ENCODE assay signal across 8 cellular contexts in the genomic region with DNA sequence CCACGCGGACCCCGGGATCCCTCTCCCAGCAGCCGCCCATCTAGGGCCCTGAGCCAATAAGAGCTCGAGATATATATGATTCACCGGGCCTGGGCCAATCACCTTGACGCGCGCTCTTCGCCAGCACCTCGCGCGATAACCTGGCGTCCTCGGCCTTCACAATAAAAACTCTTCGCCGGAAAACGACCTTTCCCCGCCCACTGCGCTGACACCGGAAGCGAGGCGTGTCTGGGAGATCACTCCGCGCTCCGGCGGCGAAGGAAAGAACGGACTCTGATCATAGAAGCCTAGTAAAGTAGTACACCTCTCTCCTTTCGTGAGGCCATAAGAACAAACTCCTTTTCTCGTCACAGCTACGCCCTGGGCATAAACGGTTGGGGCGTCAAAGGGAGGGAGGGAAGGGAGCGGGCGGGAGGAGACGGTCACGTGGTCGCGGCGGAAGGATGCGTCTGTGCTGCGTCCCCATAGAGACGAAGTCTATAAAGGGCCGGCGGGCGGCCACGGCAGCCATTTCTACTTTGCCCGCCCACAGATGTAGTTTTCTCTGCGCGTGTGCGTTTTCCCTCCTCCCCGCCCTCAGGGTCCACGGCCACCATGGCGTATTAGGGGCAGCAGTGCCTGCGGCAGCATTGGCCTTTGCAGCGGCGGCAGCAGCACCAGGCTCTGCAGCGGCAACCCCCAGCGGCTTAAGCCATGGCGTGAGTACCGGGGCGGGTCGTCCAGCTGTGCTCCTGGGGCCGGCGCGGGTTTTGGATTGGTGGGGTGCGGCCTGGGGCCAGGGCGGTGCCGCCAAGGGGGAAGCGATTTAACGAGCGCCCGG. TPM values are rescaled to one million over a fixed set of nuclear protein-coding genes. Genes with fewer than 3 reads are reported as not detected.
DNase-seq lines count a peak whose midpoint lies in the region; ATAC-seq and TF ChIP-seq lines count a peak whose summit lies in the region.

Gene ATF4 (plus strand): TSS at position 509 of the 820 bp plus-strand sequence. CDS start 884 bp downstream, outside the sequence.

- no peaks in the 10 kb centered on the region for H3K9me3 Mint-ChIP-seq in activated naive CD4-positive, alpha-beta T cell treated with anti-CD3 and anti-CD28 coated beads, Interleukin-2, amount 50 U/mL, for 24 hours

- H3K4me1 ChIP-seq in suprapubic skin, result peaks cover 46% of the 10 kb centered on the region

- H3K36me3 ChIP-seq in GM06990 (ENCODE audit: control insufficient read depth, insufficient read depth, low read length) (peaks cover 35% of the 10 kb centered on the region), suprapubic skin (peaks cover 52% of the 10 kb centered on the region)

- H3K4me3 ChIP-seq in GM06990 (replicated peaks; ENCODE audit: low read depth, low read length) (peak within 1 kb of the TSS; percentile 94), suprapubic skin (peak within 1 kb of the TSS; percentile 86)

- DNase-seq in GM06990 (ENCODE audit: extremely low read depth, insufficient read length) (peak; percentile 97), NCI-H1092 (lab: John Stamatoyannopoulos, UW) (peak; percentile 98), germinal center (ENCODE audit: low spot score) (peak; percentile 97), nucleus accumbens (lab: John Stamatoyannopoulos, UW) (peak; percentile 48 to 98 (median 92)), suprapubic skin (ENCODE audit: low spot score in 2 of 2) (peak; percentile 99)

- peak within 1 kb of the TSS; percentile 89 for H3K4me3 Mint-ChIP-seq in activated naive CD4-positive, alpha-beta T cell treated with anti-CD3 and anti-CD28 coated beads, Interleukin-2, amount 50 U/mL, for 24 hours

- no peaks in the 10 kb centered on the region for H3K27me3 ChIP-seq in GM06990 (replicated peaks; ENCODE audit: control insufficient read depth, insufficient read depth, low read length)
- H3K27me3 ChIP-seq in suprapubic skin, result no peaks in the 10 kb centered on the region

- H3K27ac Mint-ChIP-seq in activated naive CD4-positive, alpha-beta T cell treated with anti-CD3 and anti-CD28 coated beads, Interleukin-2, amount 50 U/mL, for 24 hours, result peak within 1 kb of the TSS; percentile 100

- peaks cover 49% of the 10 kb centered on the region for H3K4me1 Mint-ChIP-seq in activated naive CD4-positive, alpha-beta T cell treated with anti-CD3 and anti-CD28 coated beads, Interleukin-2, amount 50 U/mL, for 24 hours

- H3K27me3 Mint-ChIP-seq in activated naive CD4-positive, alpha-beta T cell treated with anti-CD3 and anti-CD28 coated beads, Interleukin-2, amount 50 U/mL, for 24 hours, result no peaks in the 10 kb centered on the region

- ATAC-seq in HG02588 (IDR thresholded peaks at IDR 0.05; ENCODE audit: unreplicated experiment) (peak; percentile 70), SK-N-SH treated with all-trans-retinoic acid at 6 μM for 48 hours (peak; percentile 86)

- peak; percentile 100 for TF ChIP-seq POLR2A in suprapubic skin (IDR thresholded peaks at IDR 0.05)

- peak within 1 kb of the TSS; percentile 100 for H3K27ac ChIP-seq in suprapubic skin

- TF ChIP-seq CTCF in GM06990 (IDR thresholded peaks at IDR 0.05; ENCODE audit: insufficient read depth, low read length, poor library complexity, severe bottlenecking) (no peak), suprapubic skin (IDR thresholded peaks at IDR 0.05) (no peak)

- TF ChIP-seq EP300 in suprapubic skin (IDR thresholded peaks at IDR 0.05), result no peak

- no peaks in the 10 kb centered on the region for H3K9me3 ChIP-seq in suprapubic skin

- H3K36me3 Mint-ChIP-seq in activated naive CD4-positive, alpha-beta T cell treated with anti-CD3 and anti-CD28 coated beads, Interleukin-2, amount 50 U/mL, for 24 hours, result peaks cover 32% of the 10 kb centered on the region

- WGBS in suprapubic skin, result under 1% methylated on average over 35 of the region's 74 CpGs

TF ChIP-seq in SK-N-SH treated with all-trans-retinoic acid at 6 μM for 48 hours, 23 proteins besides CTCF, POLR2A, EP300 and RAD21:
- TF ChIP-seq TCF4 (CRISPR knock-in tag; IDR thresholded peaks at IDR 0.05; ENCODE audit: borderline replicate concordance), result no peak
- no peak for TF ChIP-seq GLIS3 (CRISPR knock-in tag; IDR thresholded peaks at IDR 0.05)
- TF ChIP-seq TOX (CRISPR knock-in tag; IDR thresholded peaks at IDR 0.05; ENCODE audit: borderline replicate concordance), result no peak
- TF ChIP-seq SNAI2 (CRISPR knock-in tag; IDR thresholded peaks at IDR 0.05), result no peak
- TF ChIP-seq ZNF565 (CRISPR knock-in tag; conservative IDR thresholded peaks at IDR 0.05; ENCODE audit: low read depth), result no peak
- no peak for TF ChIP-seq ZFP3 (CRISPR knock-in tag; IDR thresholded peaks at IDR 0.05)

RNA-seq across cellular contexts. Expression of gene ATF4, which starts in this region (rescaled TPM):
- 100 to 1,000 TPM; 234 to 335 (median 284) TPM for total RNA-seq in suprapubic skin

Comparison
In these comparisons a context has a peak if more than half of its experiments do, and no peak if none do; other contexts are left out.
1. Peak in every context shown above with its lines: DNase-seq, ATAC-seq, H3K4me3 ChIP-seq and H3K27ac ChIP-seq.